18 cellular contexts compared by ENCODE assay signal in genomic region chr2:74290066-74290465, GRCh38. TPM values are rescaled to one million over a fixed set of nuclear protein-coding genes. Genes with fewer than 3 reads are reported as not detected.
A peak's percentile ranks its signal among the peaks of the same experiment; 100 is the strongest.
DNase-seq lines count a peak whose midpoint lies in the region; ATAC-seq, FAIRE-seq and TF ChIP-seq lines count a peak whose summit lies in the region.
"Had no signal": no experiment of that assay in that cellular context is flagged by ENCODE, and none has a peak within 500 bp of the region (broad histone marks: within the 10 kb centered on the region; RNA-seq: fewer than 3 reads in every experiment).

No MANE protein-coding gene starts in this region.

- H3K27me3 ChIP-seq in MM.1S (replicated peaks; ENCODE audit: insufficient read depth, low read length) (no peaks in the 10 kb centered on the region), GM12878 (replicated peaks in 1 of 2; ENCODE audit: control insufficient read depth in 2 of 2, insufficient read depth in 2 of 2, low read length in 1 of 2) (no peaks in the 10 kb centered on the region)
- H3K27me3 ChIP-seq: uterus had no signal

- H3K9me3 Mint-ChIP-seq in activated CD8-positive, alpha-beta memory T cell treated with anti-CD3 and anti-CD28 coated beads, Interleukin-2, amount 10 ng/mL, durations not matched to agents 7 days and 5 days (ENCODE audit: low read depth), result no peaks in the 10 kb centered on the region
- no peaks in the 10 kb centered on the region for H3K9me3 Mint-ChIP-seq in stimulated activated memory B cell treated with anti-CD40 and anti-IgM and Interleukin-4, amounts not matched to agents 10 μg/mL and 1 μg/mL and 100 μg/mL, for 72 hours
- H3K9me3 Mint-ChIP-seq: activated naive CD4-positive, alpha-beta T cell treated with anti-CD3 and anti-CD28 coated beads, Interleukin-2, amount 50 U/mL, for 72 hours had no signal

- peaks cover 16% of the 10 kb centered on the region for H3K4me1 Mint-ChIP-seq in activated CD8-positive, alpha-beta memory T cell treated with anti-CD3 and anti-CD28 coated beads, Interleukin-2, amount 10 ng/mL, durations not matched to agents 7 days and 5 days
- peaks cover 16% of the 10 kb centered on the region for H3K4me1 Mint-ChIP-seq in stimulated activated memory B cell treated with anti-CD40 and anti-IgM and Interleukin-4, amounts not matched to agents 10 μg/mL and 1 μg/mL and 100 μg/mL, for 72 hours

- FAIRE-seq in GM12878 (lab: Jason Lieb, UNC), result no peak
- FAIRE-seq: frontal cortex, H54 had no signal

- intact Hi-C loops in GM12878 (cut with micrococcal nuclease; ENCODE audit: unreplicated experiment), result no loop called here

- H3K9me3 ChIP-seq in MM.1S (replicated peaks; ENCODE audit: insufficient read depth, low read length), result no peaks in the 10 kb centered on the region
- H3K9me3 ChIP-seq in GM12878 (replicated peaks; ENCODE audit: control insufficient read depth, insufficient read depth, low read length), result no peaks in the 10 kb centered on the region
- H3K9me3 ChIP-seq: uterus had no signal

- H3K27ac ChIP-seq in MM.1S (ENCODE audit: low read length) (peak overlapping the region; percentile 8; the same call in 1 of the 2 replicates), GM12878 (ENCODE audit: control insufficient read depth, insufficient read depth) (peak overlapping the region; percentile 75)
- H3K27ac ChIP-seq: uterus had no signal

- peak overlapping the region; percentile 58; the same call in 1 of the 2 replicates for H3K4me2 ChIP-seq in MM.1S (ENCODE audit: low read depth, low read length)
- peak overlapping the region; percentile 93 for H3K4me2 ChIP-seq in GM12878 (ENCODE audit: control insufficient read depth, insufficient read depth)

- no peaks in the 10 kb centered on the region for H3K27me3 Mint-ChIP-seq in activated CD8-positive, alpha-beta memory T cell treated with anti-CD3 and anti-CD28 coated beads, Interleukin-2, amount 10 ng/mL, durations not matched to agents 7 days and 5 days
- no peaks in the 10 kb centered on the region for H3K27me3 Mint-ChIP-seq in stimulated activated memory B cell treated with anti-CD40 and anti-IgM and Interleukin-4, amounts not matched to agents 10 μg/mL and 1 μg/mL and 100 μg/mL, for 72 hours

- TF ChIP-seq CTCF in MM.1S (IDR thresholded peaks at IDR 0.05; ENCODE audit: low read length) (no peak), GM12878 (IDR thresholded peaks at IDR 0.05 in 2 of 3, conservative IDR thresholded peaks at IDR 0.05 in 1 of 3; ENCODE audit: control insufficient read depth in 2 of 3, extremely low read depth in 1 of 3, insufficient read depth in 1 of 3, low read depth in 3 of 3, low read length in 3 of 3) (no peak)

- H3K79me2 ChIP-seq in MM.1S (ENCODE audit: low read length) (no peaks in the 10 kb centered on the region), GM12878 (ENCODE audit: control insufficient read depth, insufficient read depth, low read length) (no peaks in the 10 kb centered on the region)

- WGBS in GM12878 (ENCODE audit: insufficient coverage, insufficient replicate concordance, low lambda C conversion rate, missing lambda C conversion rate), result 79% methylated on average over 3 of the region's 3 CpGs

- no peak for TF ChIP-seq EP300 in GM12878 (IDR thresholded peaks at IDR 0.05; ENCODE audit: borderline replicate concordance in 1 of 2, control insufficient read depth in 1 of 2, low read depth in 2 of 2, low read length in 2 of 2)

- H3K4me1 ChIP-seq in MM.1S (ENCODE audit: low read length), result peaks cover 15% of the 10 kb centered on the region
- peaks cover 19% of the 10 kb centered on the region for H3K4me1 ChIP-seq in GM12878 (ENCODE audit: control insufficient read depth, insufficient read depth, low read length)
- H3K4me1 ChIP-seq: uterus had no signal

- H3K4me3 ChIP-seq in MM.1S (ENCODE audit: low read length) (no peak overlapping the region), GM12878 (peak overlapping the region; percentile 50; the same call in 1 of the 2 replicates)
- H3K4me3 ChIP-seq: uterus had no signal

- TF ChIP-seq RAD21 in GM12878 (IDR thresholded peaks at IDR 0.05; ENCODE audit: insufficient read depth, low read depth, low read length), result no peak

- no TSS peak for BruUV-seq in GM12878 (replicated peaks; lab: Mats Ljungman, UMichigan)

- CTCF ChIA-PET in activated CD8-positive, alpha-beta memory T cell treated with anti-CD3 and anti-CD28 coated beads, Interleukin-2, amount 10 ng/mL, durations not matched to agents 7 days and 5 days (lab: Charles Lee), result interaction anchor here (0.9 to 1.6 kb wide), 2 partner anchors 40 to 45 kb away, joined by 3 to 13 read pairs; no protein-coding TSS in a partner anchor
- CTCF ChIA-PET in GM12878 (lab: Yijun Ruan, JAX), result interaction anchor here (1.0 to 1.6 kb wide), 2 partner anchors 40 to 45 kb away, joined by 3 to 9 read pairs; no protein-coding TSS in a partner anchor

- no peaks in the 10 kb centered on the region for H3K9me2 ChIP-seq in MM.1S (replicated peaks; ENCODE audit: insufficient read depth, low read length)

- RAD21 ChIA-PET in GM12878 (lab: Charles Lee; ENCODE audit: unreplicated experiment), result no interaction called here

- no peak overlapping the region for H3K4me3 Mint-ChIP-seq in activated CD8-positive, alpha-beta memory T cell treated with anti-CD3 and anti-CD28 coated beads, Interleukin-2, amount 10 ng/mL, durations not matched to agents 7 days and 5 days
- peak overlapping the region; percentile 24 for H3K4me3 Mint-ChIP-seq in stimulated activated memory B cell treated with anti-CD40 and anti-IgM and Interleukin-4, amounts not matched to agents 10 μg/mL and 1 μg/mL and 100 μg/mL, for 72 hours

- POLR2A ChIA-PET in GM12878 (lab: Charles Lee), result interaction anchor here (1.0 kb wide), 1 partner anchor 10 kb away, joined by 4 read pairs; no protein-coding TSS in a partner anchor

- no peak for TF ChIP-seq POLR2A in GM12878 (IDR thresholded peaks at IDR 0.05; ENCODE audit: low read depth, low read length)

- no peak for DNase-seq in activated CD8-positive, alpha-beta memory T cell treated with anti-CD3 and anti-CD28 coated beads, Interleukin-2, amount 10 ng/mL, durations not matched to agents 7 days and 5 days
- no peak for DNase-seq in activated CD8-positive, alpha-beta memory T cell treated with anti-CD3 and anti-CD28 coated beads, Interleukin-2, amount 50 U/mL, for 48 hours
- no peak for DNase-seq in MM.1S
- no peak for DNase-seq in GM12878 (ENCODE audit: low read depth, low spot score)
- DNase-seq in NCI-H1048 (lab: John Stamatoyannopoulos, UW), result no peak
- DNase-seq in SW480 (ENCODE audit: low spot score), result no peak
- no peak for DNase-seq in NCI-H1436 treated with DMSO at 0.1 percent for 48 hours (lab: John Stamatoyannopoulos, UW)
- DNase-seq: ACHN, Calu3, mammary epithelial cell, NCI-H1417 treated with DMSO at 0.1 percent for 48 hours, nucleus accumbens, uterus had no signal

- peaks cover 4% of the 10 kb centered on the region; the same call in 1 of the 2 replicates for H3F3A ChIP-seq in MM.1S (ENCODE audit: insufficient read depth, low read length)

- peak overlapping the region; percentile 79 for H2AFZ ChIP-seq in MM.1S (ENCODE audit: low read length)
- H2AFZ ChIP-seq in GM12878 (ENCODE audit: control insufficient read depth, low read depth, low read length), result no peak overlapping the region

- in situ Hi-C loops in GM12878 (cut with MboI), result no loop called here

- peak overlapping the region; percentile 72 for H3K27ac Mint-ChIP-seq in activated CD8-positive, alpha-beta memory T cell treated with anti-CD3 and anti-CD28 coated beads, Interleukin-2, amount 10 ng/mL, durations not matched to agents 7 days and 5 days
- H3K27ac Mint-ChIP-seq in stimulated activated memory B cell treated with anti-CD40 and anti-IgM and Interleukin-4, amounts not matched to agents 10 μg/mL and 1 μg/mL and 100 μg/mL, for 72 hours, result peak overlapping the region; percentile 86

- H3K36me3 ChIP-seq in MM.1S (replicated peaks; ENCODE audit: insufficient read depth, low read length), result no peaks in the 10 kb centered on the region
- no peaks in the 10 kb centered on the region for H3K36me3 ChIP-seq in GM12878 (ENCODE audit: control insufficient read depth in 2 of 2, insufficient read depth in 2 of 2, low read length in 1 of 2)
- H3K36me3 ChIP-seq: uterus had no signal

- no peaks in the 10 kb centered on the region for H3K36me3 Mint-ChIP-seq in activated CD8-positive, alpha-beta memory T cell treated with anti-CD3 and anti-CD28 coated beads, Interleukin-2, amount 10 ng/mL, durations not matched to agents 7 days and 5 days
- H3K36me3 Mint-ChIP-seq in stimulated activated memory B cell treated with anti-CD40 and anti-IgM and Interleukin-4, amounts not matched to agents 10 μg/mL and 1 μg/mL and 100 μg/mL, for 72 hours, result peaks cover 14% of the 10 kb centered on the region
- H3K36me3 Mint-ChIP-seq: activated naive CD4-positive, alpha-beta T cell treated with anti-CD3 and anti-CD28 coated beads, Interleukin-2, amount 50 U/mL, for 72 hours had no signal

- SMC1A ChIA-PET in GM12878 (lab: Charles Lee; ENCODE audit: uncharacterized antibody, unreplicated experiment), result interaction anchor here (0.6 to 2.0 kb wide), 5 partner anchors 30 to 151 kb away, joined by 3 to 4 read pairs (median 3); no protein-coding TSS in a partner anchor

- ATAC-seq in activated CD8-positive, alpha-beta memory T cell treated with anti-CD3 and anti-CD28 coated beads, Interleukin-2, amount 10 ng/mL, durations not matched to agents 7 days and 5 days, result no peak
- no peak; the same call in 2 of the 3 replicates for ATAC-seq in GM12878
- no peak for ATAC-seq in stimulated activated memory B cell treated with anti-CD40 and anti-IgM and Interleukin-4, amounts not matched to agents 10 μg/mL and 1 μg/mL and 100 μg/mL, for 72 hours
- ATAC-seq: sciatic nerve had no signal

- no peaks in the 10 kb centered on the region for H4K20me1 ChIP-seq in MM.1S (ENCODE audit: insufficient read depth, low read length)
- H4K20me1 ChIP-seq in GM12878 (ENCODE audit: control insufficient read depth, insufficient read depth), result no peaks in the 10 kb centered on the region

- H3K9ac ChIP-seq in MM.1S (ENCODE audit: low read length) (no peak overlapping the region), GM12878 (ENCODE audit: control insufficient read depth, insufficient read depth, low read length) (peak overlapping the region; percentile 28; the same call in 1 of the 2 replicates)

RNA-seq across cellular contexts. Expression of gene SLC4A5, which starts 53.1 kb away (rescaled TPM):
- 1 to 10 TPM in 1 of 2 experiments, under 1 TPM in 1; 0.42 to 2.6 TPM for total RNA-seq in activated CD8-positive, alpha-beta memory T cell treated with anti-CD3 and anti-CD28 coated beads, Interleukin-2, amount 10 ng/mL, durations not matched to agents 7 days and 5 days
- 8.5 TPM in 2 replicates for total RNA-seq in GM12878 (2013; cell fraction: nucleolus; rRNA removed)
- total RNA-seq in GM12878 (2014; rRNA removed) (3.0 and 3.4 TPM in 2 replicates), GM12878 (2014; rRNA removed; fragmentation: Illumina TruSeq; extraction: Trizol) (1.6 and 2.1 TPM in 2 replicates), GM12878 (2021) (2.3 and 4.4 TPM in 2 replicates)
- polyA plus RNA-seq in GM12878 (2011; ENCODE audit: low read depth), result 1.7 TPM
- polyA plus RNA-seq in GM12878 (2011; rRNA removed) (0.15 and 0.30 TPM in 2 replicates), GM12878 (2014; fragmentation: Illumina TruSeq; extraction: Trizol) (3.9 and 5.3 TPM in 2 replicates), GM12878 (2014; fragmentation: Nextera tagmentation; extraction: Ambion mirVana) (1 to 10 TPM in 1 of 2 experiments, under 1 TPM in 1; 0.47 to 1.2 TPM), GM12878 (2014; rRNA removed) (4.4 and 4.7 TPM in 2 replicates), GM12878 (2016; fragmentation: Nextera tagmentation; extraction: Ambion mirVana) (under 1 TPM; 0.83 to 0.97 TPM)
- 0.15 and 0.51 TPM in 2 replicates for polyA plus RNA-seq in GM12878 (2011; cell fraction: cytosol; rRNA removed)
- polyA plus RNA-seq in GM12878 (2011; cell fraction: nucleus; rRNA removed), result 1.5 and 1.9 TPM in 2 replicates
- 2.8 and 3.9 TPM in 2 replicates for polyA plus RNA-seq in GM12878 (2012)
- 0.66 and 0.67 TPM in 2 replicates for polyA minus RNA-seq in GM12878 (2011; rRNA and poly(A)+ RNA removed)
- polyA minus RNA-seq in GM12878 (2011; cell fraction: cytosol; rRNA and poly(A)+ RNA removed), result not detected in 2 replicates
- polyA minus RNA-seq in GM12878 (2011; cell fraction: nucleus; rRNA and poly(A)+ RNA removed), result 0.97 and 2.0 TPM in 2 replicates
